In the genomic region with DNA sequence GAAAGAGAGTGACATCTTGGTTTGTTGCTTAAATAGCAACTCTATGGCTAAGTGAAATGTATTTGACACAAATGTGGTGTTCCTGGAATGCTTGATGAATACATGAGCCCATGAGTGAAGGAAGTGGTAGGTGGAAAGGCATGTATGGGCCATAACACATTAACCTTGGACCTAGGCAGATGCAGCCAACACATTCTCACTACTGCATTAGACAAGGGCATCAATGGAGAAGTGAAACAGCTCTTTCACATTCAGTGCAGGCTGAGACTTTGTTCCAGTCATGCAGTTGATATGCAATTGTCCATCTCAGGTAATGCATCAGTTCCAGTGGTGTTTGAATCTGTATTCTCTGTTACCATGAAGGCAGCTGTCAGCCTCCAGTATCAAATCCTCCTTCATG, we compare ENCODE assay signal across 14 cellular contexts.
DNase-seq lines count a peak whose midpoint lies in the region; ATAC-seq lines count a peak whose summit lies in the region.
"Had no signal": no experiment of that assay in that cellular context is flagged by ENCODE, and none has a peak within 500 bp of the region (broad histone marks: within the 10 kb centered on the region; RNA-seq: fewer than 3 reads in every experiment).

No MANE protein-coding gene starts in this region.

- no peak overlapping the region for H3K4me3 Mint-ChIP-seq in T-helper 2 cell treated with Interferon-gamma antibody and Interleukin-4, amounts not matched to agents 5 μg/mL and 100 μg/mL, for 36 hours
- H3K4me3 Mint-ChIP-seq: CD8-positive, alpha-beta memory T cell; immature natural killer cell; natural killer cell; stimulated activated naive CD8-positive, alpha-beta T cell treated with anti-CD3 and anti-CD28 coated beads, Interleukin-15, Interleukin-2, amounts not matched to agents 100 ng/mL and 50 ng/mL, for 24 hours had no signal

- peaks cover 5% of the 10 kb centered on the region for H3K4me1 Mint-ChIP-seq in T-helper 2 cell treated with Interferon-gamma antibody and Interleukin-4, amounts not matched to agents 5 μg/mL and 100 μg/mL, for 36 hours (ENCODE audit: low read depth)

- H3K9me3 Mint-ChIP-seq in T-helper 2 cell treated with Interferon-gamma antibody and Interleukin-4, amounts not matched to agents 5 μg/mL and 100 μg/mL, for 36 hours, result no peaks in the 10 kb centered on the region
- H3K9me3 Mint-ChIP-seq: CD8-positive, alpha-beta memory T cell; immature natural killer cell; natural killer cell; stimulated activated naive CD8-positive, alpha-beta T cell treated with anti-CD3 and anti-CD28 coated beads, Interleukin-15, Interleukin-2, amounts not matched to agents 100 ng/mL and 50 ng/mL, for 24 hours had no signal

- peak; percentile 48 for DNase-seq in CD1c-positive myeloid dendritic cell (ENCODE audit: extremely low spot score)
- DNase-seq in NCI-H2029 (lab: John Stamatoyannopoulos, UW), result no peak
- DNase-seq in EL, result no peak
- DNase-seq in dermis blood vessel endothelial cell, result no peak
- no peak for DNase-seq in T-helper 2 cell treated with Interferon-gamma antibody and Interleukin-4, amounts not matched to agents 5 μg/mL and 100 μg/mL, for 36 hours (ENCODE audit: low spot score)
- DNase-seq: activated effector memory CD4-positive, alpha-beta T cell treated with anti-CD3 and anti-CD28 coated beads, Interleukin-2, amount 50 U/mL, for 16 hours; CD8-positive, alpha-beta memory T cell; immature natural killer cell; natural killer cell; NCI-H2029 treated with DMSO at 0.1 percent for 48 hours had no signal

- no peak overlapping the region for H3K27ac Mint-ChIP-seq in T-helper 2 cell treated with Interferon-gamma antibody and Interleukin-4, amounts not matched to agents 5 μg/mL and 100 μg/mL, for 36 hours
- H3K27ac Mint-ChIP-seq: CD8-positive, alpha-beta memory T cell; natural killer cell; stimulated activated naive CD8-positive, alpha-beta T cell treated with anti-CD3 and anti-CD28 coated beads, Interleukin-15, Interleukin-2, amounts not matched to agents 100 ng/mL and 50 ng/mL, for 24 hours had no signal

- peaks cover 2% of the 10 kb centered on the region for H3K27me3 Mint-ChIP-seq in T-helper 2 cell treated with Interferon-gamma antibody and Interleukin-4, amounts not matched to agents 5 μg/mL and 100 μg/mL, for 36 hours (ENCODE audit: low read depth)
- H3K27me3 Mint-ChIP-seq: CD8-positive, alpha-beta memory T cell; stimulated activated naive CD8-positive, alpha-beta T cell treated with anti-CD3 and anti-CD28 coated beads, Interleukin-15, Interleukin-2, amounts not matched to agents 100 ng/mL and 50 ng/mL, for 24 hours had no signal

- H3K36me3 Mint-ChIP-seq in T-helper 2 cell treated with Interferon-gamma antibody and Interleukin-4, amounts not matched to agents 5 μg/mL and 100 μg/mL, for 36 hours (ENCODE audit: low read depth), result no peaks in the 10 kb centered on the region
- H3K36me3 Mint-ChIP-seq: CD8-positive, alpha-beta memory T cell; immature natural killer cell; natural killer cell had no signal

- ATAC-seq in GM18873 (IDR thresholded peaks at IDR 0.05; ENCODE audit: low FRiP score, unreplicated experiment) (peak; percentile 90), HG02588 (IDR thresholded peaks at IDR 0.05; ENCODE audit: unreplicated experiment) (peak; percentile 98), HG03565 (IDR thresholded peaks at IDR 0.05; ENCODE audit: unreplicated experiment) (peak; percentile 59)
- ATAC-seq: natural killer cell had no signal
